Comparison of ENCODE assay signal across 10 cellular contexts in genomic region chr16:57480127-57480753, GRCh38. TPM values are rescaled to one million over a fixed set of nuclear protein-coding genes. Genes with fewer than 3 reads are reported as not detected.
A peak's percentile ranks its signal among the peaks of the same experiment; 100 is the strongest.
DNase-seq lines count a peak whose midpoint lies in the region; ATAC-seq and TF ChIP-seq lines count a peak whose summit lies in the region.
"Had no signal": no experiment of that assay in that cellular context is flagged by ENCODE, and none has a peak within 500 bp of the region (broad histone marks: within the 10 kb centered on the region; RNA-seq: fewer than 3 reads in every experiment).

No MANE protein-coding gene starts in this region.

- H3K27me3 ChIP-seq in neural cell (ENCODE audit: insufficient read depth, low read depth, low read length), result no peaks in the 10 kb centered on the region

- POLR2A ChIA-PET in RWPE1 (lab: Yijun Ruan, JAX; ENCODE audit: low non-redundant PET), result no interaction called here

- no peak for ATAC-seq in HG03159 (IDR thresholded peaks at IDR 0.05; ENCODE audit: unreplicated experiment)

- no peak for TF ChIP-seq RAD21 in neural cell (conservative IDR thresholded peaks at IDR 0.05)

- no peaks in the 10 kb centered on the region for H3F3A ChIP-seq in neural cell (ENCODE audit: insufficient read depth, low read length, poor library complexity, severe bottlenecking)

- H3K4me3 ChIP-seq in fibroblast of the aortic adventitia (ENCODE audit: low read depth, low read length) (peak overlapping the region; percentile 72), neural cell (ENCODE audit: low read length) (peak overlapping the region; percentile 89)

- H3K9ac ChIP-seq in neural cell (ENCODE audit: low read length), result peak overlapping the region; percentile 81

- peaks cover 41% of the 10 kb centered on the region for H3K79me2 ChIP-seq in neural cell (replicated peaks; ENCODE audit: insufficient read depth, low read length)

- DNase-seq in AG08395 (ENCODE audit: low spot score), result peak; percentile 81
- peak; percentile 97 for DNase-seq in NCI-H226
- DNase-seq in fibroblast of the aortic adventitia (ENCODE audit: low read depth), result peak; percentile 80
- no peak for DNase-seq in RPMI8226
- no peak for DNase-seq in dedifferentiated amniotic fluid mesenchymal stem cell (ENCODE audit: extremely low spot score)
- no peak for DNase-seq in RWPE1 (ENCODE audit: low spot score)
- DNase-seq: activated CD4-positive, alpha-beta T cell treated with anti-CD3 and anti-CD28 coated beads, Interleukin-2, amount 50 U/mL, for 4 hours; stimulated activated CD4-positive, alpha-beta T cell treated with anti-CD3 and anti-CD28 coated beads, Interleukin-2, amount 100 ng/mL, for 48 hours had no signal

- H4K20me1 ChIP-seq in neural cell (ENCODE audit: insufficient read depth), result peaks cover 4% of the 10 kb centered on the region

- CTCF ChIA-PET in RWPE1 (lab: Yijun Ruan, JAX), result interaction anchor here (0.5 to 1.3 kb wide), 2 partner anchors 18 to 569 kb away, joined by 3 to 4 read pairs; partner anchors contain the start of gene POLR2C

- TF ChIP-seq EP300 in neural cell (conservative IDR thresholded peaks at IDR 0.05; ENCODE audit: poor library complexity, severe bottlenecking), result no peak

- H3K27ac ChIP-seq in neural cell (ENCODE audit: low read length), result peak overlapping the region; percentile 76
- no peak overlapping the region for H3K27ac ChIP-seq in RWPE1

- peak overlapping the region; percentile 68 for H3K4me2 ChIP-seq in neural cell (ENCODE audit: low read length)

- TF ChIP-seq CTCF in fibroblast of the aortic adventitia (IDR thresholded peaks at IDR 0.05; ENCODE audit: insufficient read depth, low read length) (no peak), neural cell (IDR thresholded peaks at IDR 0.05; ENCODE audit: poor library complexity, severe bottlenecking) (no peak), RWPE1 (conservative IDR thresholded peaks at IDR 0.05; ENCODE audit: low read depth) (no peak)

- no peaks in the 10 kb centered on the region for H3K36me3 ChIP-seq in neural cell (ENCODE audit: insufficient read depth, low read length)

- H2AFZ ChIP-seq in neural cell (ENCODE audit: low read depth, low read length), result peak overlapping the region; percentile 53

- no peaks in the 10 kb centered on the region for H3K9me3 ChIP-seq in neural cell (ENCODE audit: low read length)

- no peaks in the 10 kb centered on the region for H3K9me2 ChIP-seq in neural cell (ENCODE audit: insufficient read depth, low read length)

TF ChIP-seq in neural cell, 6 proteins besides CTCF, POLR2A, EP300 and RAD21:
- TF ChIP-seq MXI1 (conservative IDR thresholded peaks at IDR 0.05; ENCODE audit: poor library complexity, severe bottlenecking) (no peak), TAF1 (IDR thresholded peaks at IDR 0.05; ENCODE audit: low read depth) (no peak), REST (IDR thresholded peaks at IDR 0.05; ENCODE audit: borderline replicate concordance) (no peak), EZH2 (IDR thresholded peaks at IDR 0.05; ENCODE audit: borderline replicate concordance, insufficient read depth, low read length, poor library complexity, severe bottlenecking) (no peak), SMC3 (conservative IDR thresholded peaks at IDR 0.05; ENCODE audit: poor library complexity) (no peak), POLR2AphosphoS5 (IDR thresholded peaks at IDR 0.05) (no peak)

RNA-seq across cellular contexts. Expression of gene DOK4, which starts 6.1 kb away (rescaled TPM):
- 19.5 and 29.6 TPM in 2 replicates for total RNA-seq in fibroblast of the aortic adventitia (ENCODE audit: low replicate concordance)
- polyA plus RNA-seq in neural cell, result 214 and 250 TPM in 2 replicates
- polyA minus RNA-seq in neural cell, result 101 and 102 TPM in 2 replicates

RNA-seq across cellular contexts. Expression of gene POLR2C, which starts 17.8 kb away (rescaled TPM):
- total RNA-seq in fibroblast of the aortic adventitia (ENCODE audit: low replicate concordance), result 26.1 and 76.6 TPM in 2 replicates
- 109 and 132 TPM in 2 replicates for polyA plus RNA-seq in neural cell
- 64.0 and 65.8 TPM in 2 replicates for polyA minus RNA-seq in neural cell

RNA-seq across cellular contexts. Expression of gene COQ9, which starts 33.0 kb away (rescaled TPM):
- 30.9 and 40.0 TPM in 2 replicates for total RNA-seq in fibroblast of the aortic adventitia (ENCODE audit: low replicate concordance)
- polyA plus RNA-seq in neural cell, result 78.7 and 95.0 TPM in 2 replicates
- 40.5 and 47.7 TPM in 2 replicates for polyA minus RNA-seq in neural cell

RNA-seq across cellular contexts. Expression of gene CIAPIN1, which starts 33.1 kb away (rescaled TPM):
- total RNA-seq in fibroblast of the aortic adventitia (ENCODE audit: low replicate concordance), result 39.3 and 53.9 TPM in 2 replicates
- 117 and 131 TPM in 2 replicates for polyA plus RNA-seq in neural cell
- polyA minus RNA-seq in neural cell, result 74.2 and 82.3 TPM in 2 replicates

RNA-seq across cellular contexts. Expression of gene CCDC102A, which starts 56.1 kb away (rescaled TPM):
- total RNA-seq in fibroblast of the aortic adventitia (ENCODE audit: low replicate concordance), result 9.9 and 30.7 TPM in 2 replicates
- 0.20 TPM in 1 of 2 replicates, not detected in the other for polyA plus RNA-seq in neural cell
- 0.35 TPM in 1 of 2 replicates, not detected in the other for polyA minus RNA-seq in neural cell

Comparison
In these comparisons a context has a peak if more than half of its experiments do, and no peak if none do; other contexts are left out.
1. DNase-seq: peak in AG08395 (single experiment), NCI-H226 (single experiment) and fibroblast of the aortic adventitia (single experiment); none in RPMI8226 (single experiment), dedifferentiated amniotic fluid mesenchymal stem cell (single experiment) and RWPE1 (single experiment).